In the genomic region with DNA sequence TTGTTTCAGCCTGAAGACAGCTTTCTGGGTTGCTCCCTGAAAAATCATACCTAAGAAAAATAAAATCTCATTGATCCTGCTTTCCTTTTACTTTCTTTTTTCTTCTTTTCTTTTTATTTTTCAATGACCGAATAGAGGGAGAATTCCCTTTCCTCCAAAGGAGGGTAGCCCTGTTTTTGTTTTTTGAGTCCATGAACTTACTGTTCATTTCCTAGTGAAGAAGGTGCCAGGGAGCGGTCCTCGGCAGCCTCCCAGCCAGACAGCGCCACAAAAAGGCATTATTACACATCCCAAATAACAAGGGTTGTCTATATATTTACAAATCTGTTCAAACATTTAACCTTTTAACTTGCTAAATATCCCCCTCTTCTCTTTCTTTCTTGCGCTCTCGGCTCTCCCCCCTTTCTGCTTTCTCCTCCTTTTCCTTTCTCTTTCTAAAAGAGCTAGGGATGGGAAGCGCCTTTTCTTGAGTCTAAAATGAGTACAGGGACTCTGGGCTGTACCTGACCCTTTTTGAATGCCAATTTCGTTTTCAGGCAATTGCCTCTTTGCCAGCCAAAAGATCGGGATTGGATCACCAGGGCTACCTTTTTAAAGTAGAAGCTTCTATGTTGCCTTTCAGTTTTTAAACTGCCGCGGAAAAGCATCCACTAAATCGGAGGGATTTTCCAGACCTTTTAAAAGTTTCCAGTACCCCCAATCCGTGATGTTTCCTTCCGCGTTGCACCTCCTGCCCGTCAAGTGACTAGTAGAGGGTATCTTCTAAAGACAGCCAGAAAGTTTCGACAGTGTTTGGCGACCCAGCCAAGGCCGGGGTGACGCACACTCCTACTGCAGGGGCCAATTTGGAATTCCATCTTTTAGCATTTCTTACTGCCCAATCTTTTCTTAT, we compare ENCODE assay signal across 10 cellular contexts.
DNase-seq lines count a peak whose midpoint lies in the region; ATAC-seq, FAIRE-seq and TF ChIP-seq lines count a peak whose summit lies in the region.
"Had no signal": no experiment of that assay in that cellular context is flagged by ENCODE, and none has a peak within 500 bp of the region (broad histone marks: within the 10 kb centered on the region; RNA-seq: fewer than 3 reads in every experiment).

No MANE protein-coding gene starts in this region.

- H3K4me1 Mint-ChIP-seq in GM23338 (peaks cover 19% of the 10 kb centered on the region), immature natural killer cell (peaks cover 0 to 10% of the 10 kb centered on the region in 2 donors)

- peak; percentile 34 for DNase-seq in GM23338 (ENCODE audit: low spot score)
- DNase-seq in astrocyte of the cerebellum (ENCODE audit: low read depth): no peak
- DNase-seq in immature natural killer cell: peak in 2 of 3 donors; percentile 8 to 12
- DNase-seq in spleen: no peak
- DNase-seq in urothelium cell line (ENCODE audit: low spot score): no peak
- no peak for DNase-seq in DMS153 treated with DMSO at 0.1 percent for 48 hours (lab: John Stamatoyannopoulos, UW; ENCODE audit: unreplicated experiment)
- no peak for DNase-seq in NCI-H1930 (lab: John Stamatoyannopoulos, UW)
- DNase-seq: activated effector memory CD4-positive, alpha-beta T cell treated with anti-CD3 and anti-CD28 coated beads, Interleukin-2, amount 50 U/mL, for 16 hours; islet precursor cell had no signal

- H3K9me3 Mint-ChIP-seq in GM23338: no peaks in the 10 kb centered on the region; the same call in 2 of the 3 replicates
- peaks cover 0 to 8% (median 2%) of the 10 kb centered on the region in 6 donors for H3K9me3 Mint-ChIP-seq in immature natural killer cell

- no peak for TF ChIP-seq CTCF in GM23338 (conservative IDR thresholded peaks at IDR 0.05; ENCODE audit: low read depth in 2 of 2)
- no peak for TF ChIP-seq CTCF in astrocyte of the cerebellum (IDR thresholded peaks at IDR 0.05; ENCODE audit: low read depth, low read length, missing control alignments)
- TF ChIP-seq CTCF in spleen (IDR thresholded peaks at IDR 0.05 in 8 of 11, conservative IDR thresholded peaks at IDR 0.05 in 3 of 11): no peak

- H3K9me2 ChIP-seq in GM23338 (ENCODE audit: insufficient read depth): no peaks in the 10 kb centered on the region

- 5 to 10% (median 8%) methylated on average over 20 of the region's 20 CpGs for WGBS in spleen, 5 donors

- TF ChIP-seq POLR2A in spleen (IDR thresholded peaks at IDR 0.05): no peak

- H3K79me2 ChIP-seq in GM23338 (replicated peaks; ENCODE audit: insufficient read depth): no peaks in the 10 kb centered on the region

- H3K4me1 ChIP-seq in GM23338 (ENCODE audit: insufficient read depth): peaks cover 53% of the 10 kb centered on the region
- peaks cover 5 to 60% (median 32%) of the 10 kb centered on the region in 6 donors for H3K4me1 ChIP-seq in spleen

- no peaks in the 10 kb centered on the region for H3K27me3 Mint-ChIP-seq in GM23338 (ENCODE audit: insufficient read depth, low read depth, poor library complexity)
- peaks cover 13 to 21% (median 18%) of the 10 kb centered on the region in 3 donors for H3K27me3 Mint-ChIP-seq in immature natural killer cell (ENCODE audit: low read depth in 3 of 3)

- H3K4me3 Mint-ChIP-seq in GM23338 (no peak overlapping the region), immature natural killer cell (no peak overlapping the region)

- no peaks in the 10 kb centered on the region for H4K20me1 ChIP-seq in GM23338 (replicated peaks; ENCODE audit: insufficient read depth)

- in situ Hi-C loops in astrocyte of the cerebellum (cut with HindIII; ENCODE audit: low sequenced_read_pairs): loop anchor here (5.0 to 10.0 kb wide), 4 partner anchors 122 to 539 kb away; partner anchors contain the start of gene TMEM161B

- H3K36me3 Mint-ChIP-seq in GM23338 (ENCODE audit: low read depth) (no peaks in the 10 kb centered on the region), immature natural killer cell (no peaks in the 10 kb centered on the region)

- H2AFZ ChIP-seq in GM23338: no peak overlapping the region

- peaks cover 0 to 4% (median 0%) of the 10 kb centered on the region in 8 donors for H3K9me3 ChIP-seq in spleen

- no peaks in the 10 kb centered on the region for H3K36me3 ChIP-seq in GM23338 (ENCODE audit: insufficient read depth)
- H3K36me3 ChIP-seq in spleen: no peaks in the 10 kb centered on the region

- H3K27ac Mint-ChIP-seq in GM23338 (no peak overlapping the region), immature natural killer cell (peak overlapping the region in 1 of 6 donors; percentile 46)

- H3K27me3 ChIP-seq in GM23338 (ENCODE audit: insufficient read depth) (peaks cover 77% of the 10 kb centered on the region), spleen (replicated peaks in 1 of 7) (peaks cover 0 to 98% (median 62%) of the 10 kb centered on the region in 7 donors)

- ATAC-seq in GM23338 (no peak), GM18861 (IDR thresholded peaks at IDR 0.05; ENCODE audit: unreplicated experiment) (no peak)

- H3K4me2 ChIP-seq in GM23338: peak overlapping the region; percentile 90

- H3K27ac ChIP-seq in GM23338 (ENCODE audit: low read depth) (no peak overlapping the region), spleen (peak overlapping the region in 2 of 8 donors; percentile 21 to 43)

- peaks cover 8% of the 10 kb centered on the region; the same call in 1 of the 2 replicates for H3F3A ChIP-seq in GM23338 (replicated peaks; ENCODE audit: low read depth)

- intact Hi-C loops in spleen (cut with DNase I; ENCODE audit: low total_unique reads): loop anchor here (10.0 kb wide), 1 partner anchor 532 kb away; no protein-coding TSS in a partner anchor

- H3K4me3 ChIP-seq in GM23338 (peak overlapping the region; percentile 53), astrocyte of the cerebellum (ENCODE audit: low read depth, low read length) (peak overlapping the region; percentile 44), spleen (peak overlapping the region; percentile 16 to 67 (median 34))

- FAIRE-seq in urothelium cell line (lab: Jason Lieb, UNC): no peak

TF ChIP-seq in GM23338, 12 proteins besides CTCF, POLR2A, EP300 and RAD21:
- TF ChIP-seq EZH2 (IDR thresholded peaks at IDR 0.05; ENCODE audit: low read depth, unreplicated experiment) (peak; percentile 32), ZNF114 (CRISPR knock-in tag; IDR thresholded peaks at IDR 0.05) (no peak)

Comparison
In these comparisons a context has a peak if more than half of its experiments do, and no peak if none do; other contexts are left out.
1. DNase-seq: peak in GM23338 (single experiment) and immature natural killer cell (2 of 3); none in astrocyte of the cerebellum (single experiment), spleen (single experiment), urothelium cell line (single experiment), DMS153 treated with DMSO at 0.1 percent for 48 hours (single experiment) and NCI-H1930 (0 of 2).
2. Peak in every context shown above with its lines, with median percentiles within 50 percentile points of each other: H3K4me3 ChIP-seq.